ENCODE assay signal across 11 cellular contexts in the genomic region with DNA sequence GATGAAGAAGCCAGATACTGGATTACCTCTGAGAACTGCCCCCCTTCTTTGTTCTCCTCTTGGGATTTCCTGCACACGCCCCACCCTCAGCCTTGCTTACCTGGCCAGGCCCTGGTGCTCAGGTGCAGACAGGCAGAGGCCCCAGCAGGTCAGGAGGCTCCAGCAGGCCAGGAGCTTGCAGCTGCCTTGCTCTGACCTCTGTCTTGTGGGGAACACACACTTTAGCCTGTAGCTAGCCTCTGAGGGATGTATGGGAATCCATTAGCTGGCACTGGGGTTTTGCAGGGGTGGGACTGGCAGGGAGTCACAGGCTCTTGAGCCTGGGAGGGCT. TPM values are rescaled to one million over a fixed set of nuclear protein-coding genes. Genes with fewer than 3 reads are reported as not detected.
DNase-seq lines count a peak whose midpoint lies in the region; ATAC-seq and TF ChIP-seq lines count a peak whose summit lies in the region.
"Had no signal": no experiment of that assay in that cellular context is flagged by ENCODE, and none has a peak within 500 bp of the region (broad histone marks: within the 10 kb centered on the region; RNA-seq: fewer than 3 reads in every experiment).

No MANE protein-coding gene starts in this region.

- no peaks in the 10 kb centered on the region for H3K9me3 Mint-ChIP-seq in activated naive CD4-positive, alpha-beta T cell treated with anti-CD3 and anti-CD28 coated beads, Interleukin-2, amount 10 ng/mL, durations not matched to agents 7 days and 5 days

- no peak for DNase-seq in activated naive CD4-positive, alpha-beta T cell treated with anti-CD3 and anti-CD28 coated beads, Interleukin-2, amount 10 ng/mL, durations not matched to agents 7 days and 5 days
- no peak for DNase-seq in activated naive CD4-positive, alpha-beta T cell (lab: John Stamatoyannopoulos, UW)
- DNase-seq in adipocyte (ENCODE audit: low read depth) (no peak), lower lobe of right lung (no peak), tibial artery (no peak), NCI-H748 (lab: John Stamatoyannopoulos, UW; ENCODE audit: unreplicated experiment) (no peak), putamen (ENCODE audit: low spot score) (no peak)
- DNase-seq: activated T-cell treated with anti-CD3 and anti-CD28 coated beads for 4 hours, hypothalamus had no signal

- H3K27me3 ChIP-seq in adipocyte (replicated peaks; ENCODE audit: control insufficient read depth, insufficient read depth, low read length) (no peaks in the 10 kb centered on the region), lower lobe of right lung (ENCODE audit: low read depth) (no peaks in the 10 kb centered on the region), tibial artery (no peaks in the 10 kb centered on the region)

- ATAC-seq in lower lobe of right lung, result no peak
- no peak for ATAC-seq in GM21447 (IDR thresholded peaks at IDR 0.05; ENCODE audit: unreplicated experiment)

- peaks cover 25% of the 10 kb centered on the region for H3K4me1 Mint-ChIP-seq in activated naive CD4-positive, alpha-beta T cell treated with anti-CD3 and anti-CD28 coated beads, Interleukin-2, amount 10 ng/mL, durations not matched to agents 7 days and 5 days

- CTCF ChIA-PET in activated naive CD4-positive, alpha-beta T cell treated with anti-CD3 and anti-CD28 coated beads, Interleukin-2, amount 10 ng/mL, durations not matched to agents 7 days and 5 days (lab: Charles Lee), result interaction anchor here (0.6 to 1.8 kb wide), 5 partner anchors 10 to 146 kb away, joined by 3 to 6 read pairs (median 5); no protein-coding TSS in a partner anchor

- H3K27me3 Mint-ChIP-seq in activated naive CD4-positive, alpha-beta T cell treated with anti-CD3 and anti-CD28 coated beads, Interleukin-2, amount 10 ng/mL, durations not matched to agents 7 days and 5 days, result peaks cover 71% of the 10 kb centered on the region

- H3K9me3 ChIP-seq in adipocyte (ENCODE audit: control insufficient read depth, low read length), result no peaks in the 10 kb centered on the region
- no peaks in the 10 kb centered on the region for H3K9me3 ChIP-seq in lower lobe of right lung
- H3K9me3 ChIP-seq in tibial artery, result no peaks in the 10 kb centered on the region
- H3K9me3 ChIP-seq: BLaER1 had no signal

- H3K27ac ChIP-seq in lower lobe of right lung (peak overlapping the region; percentile 87), tibial artery (peak overlapping the region; percentile 75 to 86)
- H3K27ac ChIP-seq: BLaER1 had no signal

- no peak overlapping the region for H3K27ac Mint-ChIP-seq in activated naive CD4-positive, alpha-beta T cell treated with anti-CD3 and anti-CD28 coated beads, Interleukin-2, amount 10 ng/mL, durations not matched to agents 7 days and 5 days

- peak overlapping the region; percentile 62 for H3K4me3 Mint-ChIP-seq in activated naive CD4-positive, alpha-beta T cell treated with anti-CD3 and anti-CD28 coated beads, Interleukin-2, amount 10 ng/mL, durations not matched to agents 7 days and 5 days

- no peak for TF ChIP-seq CTCF in lower lobe of right lung (IDR thresholded peaks at IDR 0.05)
- no peak for TF ChIP-seq CTCF in tibial artery (IDR thresholded peaks at IDR 0.05)

- intact Hi-C loops in lower lobe of right lung (cut with DNase I) (no loop called here), tibial artery (cut with DNase I; ENCODE audit: low total_unique reads) (loop anchor here (5.0 kb wide), 2 partner anchors 68 to 148 kb away; no protein-coding TSS in a partner anchor)

- peaks cover 30% of the 10 kb centered on the region for H3K36me3 ChIP-seq in adipocyte (ENCODE audit: control insufficient read depth, insufficient read depth, low read length, severe bottlenecking)
- H3K36me3 ChIP-seq in lower lobe of right lung, result peaks cover 14% of the 10 kb centered on the region
- no peaks in the 10 kb centered on the region for H3K36me3 ChIP-seq in tibial artery
- H3K36me3 ChIP-seq: BLaER1 had no signal

- H3K4me3 ChIP-seq in adipocyte (ENCODE audit: low read length) (peak overlapping the region; percentile 92), lower lobe of right lung (peak overlapping the region; percentile 83), tibial artery (peak overlapping the region; percentile 78 to 84)

- peak overlapping the region; percentile 100 for H3K9ac ChIP-seq in adipocyte (ENCODE audit: low read length)

- H3K36me3 Mint-ChIP-seq in activated naive CD4-positive, alpha-beta T cell treated with anti-CD3 and anti-CD28 coated beads, Interleukin-2, amount 10 ng/mL, durations not matched to agents 7 days and 5 days, result no peaks in the 10 kb centered on the region

- H3K4me1 ChIP-seq in adipocyte (ENCODE audit: control insufficient read depth, insufficient read depth, low read length) (peaks cover 49% of the 10 kb centered on the region), lower lobe of right lung (peaks cover 48% of the 10 kb centered on the region), tibial artery (peaks cover 0 to 52% (median 40%) of the 10 kb centered on the region in 4 donors)

RNA-seq across cellular contexts. Expression of a gene that starts 2.7 kb away (rescaled TPM):
- total RNA-seq in lower lobe of right lung, result 159 TPM
